In genomic region chr2:187552381-187552780, GRCh38 we compare ENCODE assay signal across 14 cellular contexts. TPM values are rescaled to one million over a fixed set of nuclear protein-coding genes. Genes with fewer than 3 reads are reported as not detected.
DNase-seq lines count a peak whose midpoint lies in the region; ATAC-seq, FAIRE-seq and TF ChIP-seq lines count a peak whose summit lies in the region.
"Had no signal": no experiment of that assay in that cellular context is flagged by ENCODE, and none has a peak within 500 bp of the region (broad histone marks: within the 10 kb centered on the region; RNA-seq: fewer than 3 reads in every experiment).

No MANE protein-coding gene starts in this region.

- H2AFZ ChIP-seq in HCT116 (ENCODE audit: low read depth, low read length, poor library complexity, severe bottlenecking), result no peak overlapping the region

- peaks cover 18% of the 10 kb centered on the region for H3K27me3 Mint-ChIP-seq in activated T-cell treated with anti-CD3 and anti-CD28 coated beads, Interleukin-2, amount 50 U/mL, for 24 hours
- H3K27me3 Mint-ChIP-seq: CD4-positive, CD25-positive, alpha-beta regulatory T cell had no signal

- H3K27ac ChIP-seq in HCT116 (ENCODE audit: low read depth, low read length) (peak overlapping the region; percentile 44; the same call in 1 of the 2 replicates), brain microvascular endothelial cell (peak overlapping the region; percentile 99), left lung (peak overlapping the region; percentile 83 to 86), small intestine (ENCODE audit: low read depth in 1 of 2, low read length in 1 of 2) (no peak overlapping the region)

- no peaks in the 10 kb centered on the region for H3K9me3 Mint-ChIP-seq in activated T-cell treated with anti-CD3 and anti-CD28 coated beads, Interleukin-2, amount 50 U/mL, for 24 hours
- H3K9me3 Mint-ChIP-seq: stimulated activated naive CD8-positive, alpha-beta T cell treated with anti-CD3 and anti-CD28 coated beads, Interleukin-15, Interleukin-2, amounts not matched to agents 100 ng/mL and 50 ng/mL, for 24 hours had no signal

- BruUV-seq in HCT116 (replicated peaks; lab: Mats Ljungman, UMichigan), result no TSS peak

- no peaks in the 10 kb centered on the region for H4K20me1 ChIP-seq in HCT116 (ENCODE audit: insufficient read depth)

- POLR2A ChIA-PET in HCT116 (lab: Charles Lee), result no interaction called here

- intact Hi-C loops in HCT116 (cut with micrococcal nuclease), result no loop called here
- intact Hi-C loops in left lung (cut with DNase I), result no loop called here

- no peak for TF ChIP-seq CTCF in HCT116 (IDR thresholded peaks at IDR 0.05 in 2 of 3, conservative IDR thresholded peaks at IDR 0.05 in 1 of 3; ENCODE audit: borderline replicate concordance in 1 of 3, insufficient read depth in 1 of 3, low read depth in 2 of 3, low read length in 2 of 3)
- no peak for TF ChIP-seq CTCF in brain microvascular endothelial cell (IDR thresholded peaks at IDR 0.05; ENCODE audit: low read depth, low read length, missing control alignments)
- no peak for TF ChIP-seq CTCF in left lung (IDR thresholded peaks at IDR 0.05)

- CTCF ChIA-PET in HCT116 (lab: Charles Lee), result no interaction called here

- no peaks in the 10 kb centered on the region for H3K36me3 Mint-ChIP-seq in activated T-cell treated with anti-CD3 and anti-CD28 coated beads, Interleukin-2, amount 50 U/mL, for 24 hours (ENCODE audit: low read depth)
- H3K36me3 Mint-ChIP-seq: CD4-positive, CD25-positive, alpha-beta regulatory T cell had no signal

- TF ChIP-seq POLR2A in HCT116 (IDR thresholded peaks at IDR 0.05; ENCODE audit: borderline replicate concordance, extremely low read depth, insufficient read depth, insufficient read length), result no peak

- no peak for TF ChIP-seq RAD21 in HCT116 (IDR thresholded peaks at IDR 0.05; ENCODE audit: low read depth)

- ATAC-seq in HCT116, result no peak
- no peak for ATAC-seq in left lung

- H3K27ac Mint-ChIP-seq in activated T-cell treated with anti-CD3 and anti-CD28 coated beads, Interleukin-2, amount 50 U/mL, for 24 hours, result no peak overlapping the region
- H3K27ac Mint-ChIP-seq: activated naive CD4-positive, alpha-beta T cell treated with anti-CD3 and anti-CD28 coated beads for 36 hours; CD4-positive, CD25-positive, alpha-beta regulatory T cell; stimulated activated naive CD8-positive, alpha-beta T cell treated with anti-CD3 and anti-CD28 coated beads, Interleukin-15, Interleukin-2, amounts not matched to agents 100 ng/mL and 50 ng/mL, for 24 hours had no signal

- RAD21 ChIA-PET in HCT116 (lab: Charles Lee; ENCODE audit: low non-redundant PET in 1 of 2, low total read pairs in 2 of 2, uncharacterized antibody in 2 of 2, unreplicated experiment in 2 of 2), result no interaction called here

- no peak overlapping the region for H3K9ac ChIP-seq in HCT116 (ENCODE audit: low read length)

- H3K4me1 ChIP-seq in HCT116 (ENCODE audit: control insufficient read depth in 1 of 2, insufficient read depth in 2 of 2, low read length in 2 of 2) (peaks cover 27 to 64% of the 10 kb centered on the region in 2 experiments), left lung (peaks cover 18 to 29% of the 10 kb centered on the region in 2 donors), small intestine (ENCODE audit: control insufficient read depth in 2 of 2, insufficient read depth in 1 of 2, low read depth in 1 of 2, low read length in 1 of 2) (peaks cover 2 to 3% of the 10 kb centered on the region in 2 donors)

- no peak for DNase-seq in HCT116 (ENCODE audit: low read depth, low spot score)
- no peak for DNase-seq in brain microvascular endothelial cell
- no peak for DNase-seq in left lung
- no peak for DNase-seq in small intestine
- DNase-seq in activated T-cell treated with anti-CD3 and anti-CD28 coated beads, Interleukin-2, amount 50 U/mL, for 24 hours, result no peak
- no peak for DNase-seq in NK-92 treated with Interleukin-12 subunit alpha and Interleukin-12 subunit beta, amount 100 ng/mL, for 24 hours (lab: John Stamatoyannopoulos, UW)
- no peak for DNase-seq in occipital lobe (lab: John Stamatoyannopoulos, UW)
- DNase-seq in dermis blood vessel endothelial cell, result no peak
- DNase-seq: activated naive CD4-positive, alpha-beta T cell treated with anti-CD3 and anti-CD28 coated beads for 36 hours; foreskin melanocyte; H7; stimulated activated CD4-positive, alpha-beta T cell treated with anti-CD3 and anti-CD28 coated beads, Interleukin-4, amount 100 ng/mL, for 24 hours had no signal

- in situ Hi-C loops in brain microvascular endothelial cell (cut with HindIII; ENCODE audit: low pct_ligation_motif_present, low sequenced_read_pairs), result no loop called here

- no peak overlapping the region for H3K4me3 ChIP-seq in HCT116 (replicated peaks in 1 of 2; ENCODE audit: low read depth in 1 of 2, low read length in 2 of 2)
- H3K4me3 ChIP-seq in brain microvascular endothelial cell (ENCODE audit: low read depth, low read length), result peak overlapping the region; percentile 71
- H3K4me3 ChIP-seq in left lung, result peak overlapping the region; percentile 31 to 54
- peak overlapping the region in 1 of 2 donors; percentile 28 for H3K4me3 ChIP-seq in small intestine (ENCODE audit: low read depth in 1 of 2, low read length in 2 of 2)

- FAIRE-seq in small intestine (lab: Jason Lieb, UNC), result peak; percentile 15

- no peak overlapping the region for H3K4me3 Mint-ChIP-seq in activated T-cell treated with anti-CD3 and anti-CD28 coated beads, Interleukin-2, amount 50 U/mL, for 24 hours
- H3K4me3 Mint-ChIP-seq: activated naive CD4-positive, alpha-beta T cell treated with anti-CD3 and anti-CD28 coated beads for 36 hours; CD4-positive, CD25-positive, alpha-beta regulatory T cell; stimulated activated naive CD8-positive, alpha-beta T cell treated with anti-CD3 and anti-CD28 coated beads, Interleukin-15, Interleukin-2, amounts not matched to agents 100 ng/mL and 50 ng/mL, for 24 hours had no signal

- peak overlapping the region; percentile 85 for H3K4me2 ChIP-seq in HCT116 (ENCODE audit: low read length)

- H3K36me3 ChIP-seq in HCT116 (ENCODE audit: control insufficient read depth in 1 of 2, insufficient read depth in 2 of 2, low read length in 2 of 2) (no peaks in the 10 kb centered on the region), brain microvascular endothelial cell (replicated peaks) (peaks cover 14% of the 10 kb centered on the region), left lung (no peaks in the 10 kb centered on the region), small intestine (ENCODE audit: control insufficient read depth in 2 of 2, insufficient read depth in 2 of 2, low read length in 2 of 2) (no peaks in the 10 kb centered on the region)

- peaks cover 16% of the 10 kb centered on the region; the same call in 1 of the 2 replicates for H3K79me2 ChIP-seq in HCT116 (ENCODE audit: insufficient read depth, low read length)

- H3K4me1 Mint-ChIP-seq in activated T-cell treated with anti-CD3 and anti-CD28 coated beads, Interleukin-2, amount 50 U/mL, for 24 hours (ENCODE audit: low read depth), result peaks cover 10% of the 10 kb centered on the region

- H3K27me3 ChIP-seq in HCT116 (ENCODE audit: insufficient read depth, low read length), result no peaks in the 10 kb centered on the region
- no peaks in the 10 kb centered on the region for H3K27me3 ChIP-seq in brain microvascular endothelial cell (replicated peaks)
- H3K27me3 ChIP-seq in left lung, result no peaks in the 10 kb centered on the region
- no peaks in the 10 kb centered on the region for H3K27me3 ChIP-seq in small intestine (ENCODE audit: control insufficient read depth in 2 of 2, insufficient read depth in 2 of 2, low read length in 2 of 2)

- H3K9me3 ChIP-seq in HCT116 (ENCODE audit: control insufficient read depth in 1 of 2, insufficient read depth in 1 of 2, low read depth in 1 of 2, low read length in 2 of 2), result no peaks in the 10 kb centered on the region
- H3K9me3 ChIP-seq in left lung, result no peaks in the 10 kb centered on the region
- H3K9me3 ChIP-seq in small intestine (ENCODE audit: control insufficient read depth, low read depth), result no peaks in the 10 kb centered on the region

- H3K9me2 ChIP-seq in HCT116 (ENCODE audit: insufficient read depth), result no peaks in the 10 kb centered on the region

TF ChIP-seq in HCT116, 20 proteins besides CTCF, POLR2A, EP300 and RAD21:
- TF ChIP-seq ZFX (IDR thresholded peaks at IDR 0.05), result no peak
- TF ChIP-seq YY1 (IDR thresholded peaks at IDR 0.05; ENCODE audit: extremely low read depth, insufficient replicate concordance, low read depth, low read length), result no peak
- TF ChIP-seq EZH2phosphoT487 (IDR thresholded peaks at IDR 0.05; ENCODE audit: borderline replicate concordance), result no peak

RNA-seq across cellular contexts. Expression of gene TFPI, which starts 1.9 kb away (rescaled TPM):
- total RNA-seq in HCT116 (2021; ENCODE audit: unreplicated experiment) (29.1 TPM), left lung (100 to 1,000 TPM; 187 to 300 TPM), occipital lobe (35.2 TPM), dermis blood vessel endothelial cell (1,082 and 1,146 TPM in 2 replicates)
- polyA plus RNA-seq in HCT116 (2012), result 6.9 and 8.7 TPM in 2 replicates
- 10 to 100 TPM; 36.2 to 56.4 (median 41.9) TPM for polyA plus RNA-seq in small intestine
- total RNA-seq: activated naive CD4-positive, alpha-beta T cell treated with anti-CD3 and anti-CD28 coated beads for 36 hours had no signal
- polyA plus RNA-seq: CD4-positive, CD25-positive, alpha-beta regulatory T cell had no signal

Comparison
In these comparisons a context has a peak if more than half of its experiments do, and no peak if none do; other contexts are left out.
1. H3K27ac ChIP-seq: peak in HCT116 (single experiment), brain microvascular endothelial cell (single experiment) and left lung (2 of 2); none in small intestine (0 of 2).
2. H3K4me3 ChIP-seq: peak in brain microvascular endothelial cell (single experiment) and left lung (2 of 2); none in HCT116 (0 of 2).